Comparison of ENCODE assay signal across 1 cellular context in genomic region chr11:15200696-15201095, GRCh38.
TF ChIP-seq lines count a peak whose summit lies in the region.

No MANE protein-coding gene starts in this region.

TF ChIP-seq in IMR-90, 13 proteins besides CTCF, POLR2A, EP300 and RAD21 (continued from another document):
- no peak for TF ChIP-seq MAZ (IDR thresholded peaks at IDR 0.05; ENCODE audit: borderline replicate concordance, low read depth, low read length)
TF ChIP-seq in IMR-90: peak in this region for 0.
